33 cellular contexts compared by ENCODE assay signal in the genomic region with DNA sequence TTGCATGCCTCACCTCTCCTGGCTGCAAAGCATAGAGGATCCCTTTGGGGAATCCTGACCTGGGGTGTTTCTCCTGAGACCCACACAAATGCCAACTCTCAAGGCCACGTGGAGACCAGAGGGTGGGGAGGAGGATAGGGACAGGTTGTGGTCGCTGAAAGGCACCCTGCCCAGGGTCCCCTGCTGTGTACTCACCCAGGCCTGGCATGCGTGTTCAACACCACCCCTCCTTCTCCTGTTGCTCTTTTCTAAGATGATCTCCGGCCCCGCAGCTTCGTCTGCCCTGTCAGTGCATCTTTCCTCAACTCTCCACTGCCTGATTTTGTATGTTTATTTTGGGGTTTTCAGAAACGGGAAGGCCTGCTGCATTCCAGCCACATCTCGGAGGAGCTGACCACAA. TPM values are rescaled to one million over a fixed set of nuclear protein-coding genes. Genes with fewer than 3 reads are reported as not detected.
"Had no signal": no experiment of that assay in that cellular context is flagged by ENCODE, and none has a peak within 500 bp of the region (broad histone marks: within the 10 kb centered on the region; RNA-seq: fewer than 3 reads in every experiment).

No MANE protein-coding gene starts in this region.

- H3K9me3 ChIP-seq: adrenal gland had no signal

- DNase-seq: activated B cell treated with CpG ODN at 0.5 μM for 24 hours; activated CD4-positive, alpha-beta memory T cell treated with anti-CD3 and anti-CD28 coated beads, Interleukin-2, amount 10 ng/mL, durations not matched to agents 7 days and 5 days; activated CD4-positive, alpha-beta T cell treated with anti-CD3 and anti-CD28 coated beads for 36 hours; activated CD4-positive, alpha-beta T cell treated with anti-CD3 and anti-CD28 coated beads, Interleukin-2, amount 50 U/mL, for 1 hour; activated gamma-delta T cell; activated naive CD4-positive, alpha-beta T cell treated with anti-CD3 and anti-CD28 coated beads, Interleukin-2, amount 50 U/mL, for 16 hours; activated naive CD8-positive, alpha-beta T cell treated with anti-CD3 and anti-CD28 coated beads, Interleukin-2, amount 10 ng/mL, durations not matched to agents 7 days and 5 days; activated T-cell treated with anti-CD3 and anti-CD28 coated beads for 4 hours; activated T-cell treated with anti-CD3 and anti-CD28 coated beads, Interleukin-2, amount 50 U/mL, for 48 hours; adrenal gland; anterior cingulate cortex; KG1; MV-4-11; NCI-H1092 treated with DMSO at 0.1 percent for 48 hours; NCI-H1417 treated with DMSO at 0.1 percent for 48 hours; NCI-H1694; NCI-H2029; NCI-H2107; NCI-H226; NCI-H526; NCI-H82; NK-92 treated with Interleukin-12 subunit alpha and Interleukin-12 subunit beta, amount 100 ng/mL, for 24 hours; OCI-M1; SHP77 treated with DMSO at 0.1 percent for 48 hours; T1000 had no signal

- H3K27ac ChIP-seq: adrenal gland, RWPE1 had no signal

- H3K4me3 ChIP-seq: adrenal gland had no signal

- H3K4me1 ChIP-seq: adrenal gland had no signal

- ATAC-seq: activated CD4-positive, alpha-beta T cell treated with anti-CD3 and anti-CD28 coated beads for 36 hours; activated T-helper 17 cell treated with anti-CD3 and anti-CD28 coated beads, Interleukin-2, amount 50 U/mL, for 72 hours; Panc1 had no signal

- H3K27me3 ChIP-seq: adrenal gland had no signal

- FAIRE-seq: TTC549 had no signal

RNA-seq across cellular contexts. Expression of gene PARVG, which starts 44.6 kb away (rescaled TPM):
- total RNA-seq: LHCN-M2, M059J, NCI-H460, SK-MEL-5 had no signal
